20 cellular contexts compared by ENCODE assay signal in genomic region chr2:113677327-113677726, GRCh38. TPM values are rescaled to one million over a fixed set of nuclear protein-coding genes. Genes with fewer than 3 reads are reported as not detected.
DNase-seq lines count a peak whose midpoint lies in the region; ATAC-seq, FAIRE-seq and TF ChIP-seq lines count a peak whose summit lies in the region.
"Had no signal": no experiment of that assay in that cellular context is flagged by ENCODE, and none has a peak within 500 bp of the region (broad histone marks: within the 10 kb centered on the region; RNA-seq: fewer than 3 reads in every experiment).

No MANE protein-coding gene starts in this region.

- 0% methylated on average over 2 of the region's 2 CpGs for WGBS in K562 (ENCODE audit: insufficient coverage, low coverage, missing lambda C conversion rate)

- H3K4me2 ChIP-seq in K562 (ENCODE audit: insufficient read depth, low read length): no peak overlapping the region
- H3K4me2 ChIP-seq: A549, BLaER1 had no signal

- no peaks in the 10 kb centered on the region for H3K9me3 Mint-ChIP-seq in stimulated activated memory B cell treated with anti-CD40 and anti-IgM and Interleukin-4, amounts not matched to agents 10 μg/mL and 1 μg/mL and 100 μg/mL, for 72 hours
- no peaks in the 10 kb centered on the region for H3K9me3 Mint-ChIP-seq in activated T-cell treated with anti-CD3 and anti-CD28 coated beads, Interleukin-2, amount 50 U/mL, for 24 hours
- peaks cover 0 to 2% (median 0%) of the 10 kb centered on the region in 6 donors for H3K9me3 Mint-ChIP-seq in immature natural killer cell

- no peaks in the 10 kb centered on the region for H3K9me1 ChIP-seq in K562 (ENCODE audit: control insufficient read depth, insufficient read depth, low read length)

- FAIRE-seq in K562 (lab: Jason Lieb, UNC): no peak
- FAIRE-seq: A549, GM12892, GM18507 had no signal

- H2AFZ ChIP-seq in K562 (ENCODE audit: low read depth, low read length): no peak overlapping the region

- TF ChIP-seq EP300 in K562 (IDR thresholded peaks at IDR 0.05; ENCODE audit: low read length): no peak

- CTCF ChIA-PET in K562 (lab: Yijun Ruan, JAX; ENCODE audit: low intra/inter-chr PET ratio): no interaction called here

- H3K9ac ChIP-seq in K562 (ENCODE audit: insufficient read depth in 1 of 2, low read depth in 2 of 2, low read length in 2 of 2): no peak overlapping the region
- H3K9ac ChIP-seq: BLaER1 had no signal

- no peaks in the 10 kb centered on the region for H3K27me3 Mint-ChIP-seq in stimulated activated memory B cell treated with anti-CD40 and anti-IgM and Interleukin-4, amounts not matched to agents 10 μg/mL and 1 μg/mL and 100 μg/mL, for 72 hours
- no peaks in the 10 kb centered on the region for H3K27me3 Mint-ChIP-seq in activated T-cell treated with anti-CD3 and anti-CD28 coated beads, Interleukin-2, amount 50 U/mL, for 24 hours
- H3K27me3 Mint-ChIP-seq in immature natural killer cell (ENCODE audit: low read depth in 3 of 3): peaks cover 0 to 4% (median 0%) of the 10 kb centered on the region in 3 donors

- no peaks in the 10 kb centered on the region for H4K20me1 ChIP-seq in K562 (replicated peaks; ENCODE audit: control insufficient read depth, insufficient read depth, low read length)
- H4K20me1 ChIP-seq: BLaER1 had no signal

- H3K27me3 ChIP-seq in K562 (ENCODE audit: control insufficient read depth in 2 of 2, insufficient read depth in 2 of 2, low read length in 2 of 2) (no peaks in the 10 kb centered on the region), left ventricle myocardium inferior (ENCODE audit: low read depth) (no peaks in the 10 kb centered on the region)
- H3K27me3 ChIP-seq: BLaER1 had no signal

- no peak overlapping the region for H3K27ac ChIP-seq in K562 (ENCODE audit: extremely low read depth, low read depth, low read length)
- peak overlapping the region; percentile 66 for H3K27ac ChIP-seq in left ventricle myocardium inferior (replicated peaks)
- H3K27ac ChIP-seq: A549, BLaER1 had no signal

- ATAC-seq in K562: no peak
- ATAC-seq in stimulated activated memory B cell treated with anti-CD40 and anti-IgM and Interleukin-4, amounts not matched to agents 10 μg/mL and 1 μg/mL and 100 μg/mL, for 72 hours: no peak
- no peak for ATAC-seq in HG03095 (IDR thresholded peaks at IDR 0.05; ENCODE audit: unreplicated experiment)
- ATAC-seq: A549, HCT116 had no signal

- no peak overlapping the region for H3K4me3 Mint-ChIP-seq in stimulated activated memory B cell treated with anti-CD40 and anti-IgM and Interleukin-4, amounts not matched to agents 10 μg/mL and 1 μg/mL and 100 μg/mL, for 72 hours
- no peak overlapping the region for H3K4me3 Mint-ChIP-seq in activated T-cell treated with anti-CD3 and anti-CD28 coated beads, Interleukin-2, amount 50 U/mL, for 24 hours
- no peak overlapping the region for H3K4me3 Mint-ChIP-seq in immature natural killer cell
- H3K4me3 Mint-ChIP-seq: CD14-positive monocyte; CD4-positive, alpha-beta memory T cell had no signal

- peak overlapping the region; percentile 33 for H3K27ac Mint-ChIP-seq in stimulated activated memory B cell treated with anti-CD40 and anti-IgM and Interleukin-4, amounts not matched to agents 10 μg/mL and 1 μg/mL and 100 μg/mL, for 72 hours
- no peak overlapping the region for H3K27ac Mint-ChIP-seq in activated T-cell treated with anti-CD3 and anti-CD28 coated beads, Interleukin-2, amount 50 U/mL, for 24 hours
- no peak overlapping the region for H3K27ac Mint-ChIP-seq in immature natural killer cell

- H3K9me3 ChIP-seq in K562 (replicated peaks; ENCODE audit: control insufficient read depth, insufficient read depth, low read depth, low read length) (no peaks in the 10 kb centered on the region), left ventricle myocardium inferior (replicated peaks) (no peaks in the 10 kb centered on the region)
- H3K9me3 ChIP-seq: A549, BLaER1 had no signal

- H3K4me1 ChIP-seq in K562 (replicated peaks in 1 of 2; ENCODE audit: control insufficient read depth in 2 of 2, insufficient read depth in 2 of 2, low read length in 2 of 2): peaks cover 0 to 19% of the 10 kb centered on the region in 2 experiments; a peak in 2 of 5 replicates
- peaks cover 32% of the 10 kb centered on the region for H3K4me1 ChIP-seq in left ventricle myocardium inferior
- H3K4me1 ChIP-seq: A549, BLaER1 had no signal

- in situ Hi-C loops in K562 (cut with MboI): no loop called here

- DNase-seq in OCI-M1 (lab: John Stamatoyannopoulos, UW): peak; percentile 38
- DNase-seq in K562 (ENCODE audit: extremely low read depth in 1 of 4, low spot score in 3 of 4): peak in 2 of 4 experiments; percentile 5 to 18
- no peak for DNase-seq in left ventricle myocardium inferior
- no peak for DNase-seq in activated T-cell treated with anti-CD3 and anti-CD28 coated beads, Interleukin-2, amount 50 U/mL, for 24 hours
- no peak for DNase-seq in immature natural killer cell
- DNase-seq: AML-193; CD4-positive, alpha-beta memory T cell; DMS153; DMS79; GDM1; GOT3; H7 had no signal

- no peak for TF ChIP-seq POLR2A in K562 (conservative IDR thresholded peaks at IDR 0.05)

- no peaks in the 10 kb centered on the region for H3K79me2 ChIP-seq in K562 (ENCODE audit: control insufficient read depth, insufficient read depth, low read length)

- H3K4me1 Mint-ChIP-seq in stimulated activated memory B cell treated with anti-CD40 and anti-IgM and Interleukin-4, amounts not matched to agents 10 μg/mL and 1 μg/mL and 100 μg/mL, for 72 hours: no peaks in the 10 kb centered on the region
- H3K4me1 Mint-ChIP-seq in activated T-cell treated with anti-CD3 and anti-CD28 coated beads, Interleukin-2, amount 50 U/mL, for 24 hours (ENCODE audit: low read depth): no peaks in the 10 kb centered on the region
- peaks cover 16 to 29% of the 10 kb centered on the region in 2 donors for H3K4me1 Mint-ChIP-seq in immature natural killer cell

- POLR2A ChIA-PET in K562 (lab: Yijun Ruan, JAX): interaction anchor here (1.3 kb wide), 1 partner anchor 11 kb away, joined by 3 read pairs; no protein-coding TSS in a partner anchor

- H3K36me3 Mint-ChIP-seq in stimulated activated memory B cell treated with anti-CD40 and anti-IgM and Interleukin-4, amounts not matched to agents 10 μg/mL and 1 μg/mL and 100 μg/mL, for 72 hours: no peaks in the 10 kb centered on the region
- no peaks in the 10 kb centered on the region for H3K36me3 Mint-ChIP-seq in activated T-cell treated with anti-CD3 and anti-CD28 coated beads, Interleukin-2, amount 50 U/mL, for 24 hours (ENCODE audit: low read depth)
- H3K36me3 Mint-ChIP-seq in immature natural killer cell: peaks cover 0 to 4% (median 0%) of the 10 kb centered on the region in 3 donors
- H3K36me3 Mint-ChIP-seq: CD14-positive monocyte; CD4-positive, alpha-beta memory T cell had no signal

- H3K36me3 ChIP-seq in K562 (ENCODE audit: control insufficient read depth, insufficient read depth, low read length) (no peaks in the 10 kb centered on the region), left ventricle myocardium inferior (no peaks in the 10 kb centered on the region)
- H3K36me3 ChIP-seq: BLaER1 had no signal

- no peak for TF ChIP-seq RAD21 in K562 (CRISPR knock-in tag; conservative IDR thresholded peaks at IDR 0.05 in 1 of 2, IDR thresholded peaks at IDR 0.05 in 1 of 2)

- H3K4me3 ChIP-seq in K562 (no peak overlapping the region), left ventricle myocardium inferior (no peak overlapping the region)
- H3K4me3 ChIP-seq: A549, BLaER1 had no signal

- no TSS peak for BruUV-seq in K562 (replicated peaks; lab: Mats Ljungman, UMichigan)

- TF ChIP-seq CTCF in K562 (IDR thresholded peaks at IDR 0.05 in 2 of 3, conservative IDR thresholded peaks at IDR 0.05 in 1 of 3; ENCODE audit: insufficient read depth in 2 of 3, low read depth in 1 of 3, low read length in 3 of 3) (no peak), left ventricle myocardium inferior (IDR thresholded peaks at IDR 0.05; ENCODE audit: borderline replicate concordance) (no peak)

- intact Hi-C loops in K562 (cut with micrococcal nuclease) (no loop called here), left ventricle myocardium inferior (cut with micrococcal nuclease) (no loop called here)

TF ChIP-seq in K562, 482 proteins besides CTCF, POLR2A, EP300 and RAD21:
- peak; percentile 54 for TF ChIP-seq FOSL1 (tag; conservative IDR thresholded peaks at IDR 0.05)
- no peak for TF ChIP-seq HMG20A (CRISPR knock-in tag; conservative IDR thresholded peaks at IDR 0.05)
- no peak for TF ChIP-seq ZNF3 (CRISPR knock-in tag; IDR thresholded peaks at IDR 0.05)
- TF ChIP-seq MXD1 (CRISPR knock-in tag; IDR thresholded peaks at IDR 0.05; ENCODE audit: borderline replicate concordance, poor library complexity, severe bottlenecking): no peak
- no peak for TF ChIP-seq CEBPG (CRISPR knock-in tag; IDR thresholded peaks at IDR 0.05)
- no peak for TF ChIP-seq CEBPG (tag; conservative IDR thresholded peaks at IDR 0.05 in 1 of 2, IDR thresholded peaks at IDR 0.05 in 1 of 2)
- TF ChIP-seq ZNF644 (tag; IDR thresholded peaks at IDR 0.05; ENCODE audit: low read depth): no peak

RNA-seq across cellular contexts. Expression of gene RABL2A, which starts 50.3 kb away (rescaled TPM):
- total RNA-seq in K562 (2011; cell fraction: chromatin; rRNA removed; ENCODE audit: low replicate concordance): 27.6 and 50.6 TPM in 2 replicates
- 20.1 and 30.2 TPM in 2 replicates for total RNA-seq in K562 (2011; cell fraction: nucleolus; rRNA removed)
- total RNA-seq in K562 (2011; cell fraction: nucleoplasm; rRNA removed): 34.0 and 48.6 TPM in 2 replicates
- total RNA-seq in K562 (2014; rRNA removed) (2.2 and 3.5 TPM in 2 replicates), K562 (2014; rRNA removed; fragmentation: Illumina TruSeq; extraction: Trizol) (2.1 and 3.2 TPM in 2 replicates), K562 (2015; rRNA removed; fragmentation: Illumina TruSeq; extraction: Trizol) (3.4 and 4.8 TPM in 2 replicates), K562 (2021) (3.2 and 4.2 TPM in 2 replicates), left ventricle myocardium inferior (6.9 TPM)
- polyA plus RNA-seq in K562 (2011; rRNA removed) (5.3 and 5.8 TPM in 2 replicates), K562 (2014; fragmentation: Illumina TruSeq; extraction: Trizol) (2.8 and 4.7 TPM in 2 replicates), K562 (2014; fragmentation: Nextera tagmentation; extraction: Ambion mirVana) (under 1 TPM; 0.27 to 0.34 TPM), K562 (2014; rRNA removed) (3.0 and 5.1 TPM in 2 replicates), immature natural killer cell (10 to 100 TPM in 1 of 3 donors, 1 to 10 TPM in 2; 5.7 to 15.4 (median 9.0) TPM)
- 4.7 and 5.1 TPM in 2 replicates for polyA plus RNA-seq in K562 (2011; cell fraction: cytosol; rRNA removed)
- 21.7 and 27.2 TPM in 2 replicates for polyA plus RNA-seq in K562 (2011; cell fraction: nucleus; rRNA removed)
- polyA plus RNA-seq in K562 (2012): 3.2 and 6.6 TPM in 2 replicates
- polyA minus RNA-seq in K562 (2011; rRNA and poly(A)+ RNA removed): 7.4 and 9.2 TPM in 2 replicates
- 1.3 TPM in 1 of 2 replicates, not detected in the other for polyA minus RNA-seq in K562 (2011; cell fraction: cytosol; rRNA and poly(A)+ RNA removed)
- 10.0 and 11.8 TPM in 2 replicates for polyA minus RNA-seq in K562 (2011; cell fraction: nucleus; rRNA and poly(A)+ RNA removed)
